In genomic region chr14:103623308-103623707, GRCh38 we compare ENCODE assay signal across 15 cellular contexts. TPM values are rescaled to one million over a fixed set of nuclear protein-coding genes. Genes with fewer than 3 reads are reported as not detected.
A peak's percentile ranks its signal among the peaks of the same experiment; 100 is the strongest.
DNase-seq lines count a peak whose midpoint lies in the region; ATAC-seq and TF ChIP-seq lines count a peak whose summit lies in the region.
"Had no signal": no experiment of that assay in that cellular context is flagged by ENCODE, and none has a peak within 500 bp of the region (broad histone marks: within the 10 kb centered on the region; RNA-seq: fewer than 3 reads in every experiment).

No MANE protein-coding gene starts in this region.

- no peak overlapping the region for H3K4me3 ChIP-seq in BLaER1
- H3K4me3 ChIP-seq in OCI-LY7 (ENCODE audit: low read depth, low read length, poor library complexity, severe bottlenecking) = no peak overlapping the region
- H3K4me3 ChIP-seq in left lung = no peak overlapping the region
- no peak overlapping the region for H3K4me3 ChIP-seq in upper lobe of right lung
- H3K4me3 ChIP-seq: GM23338 had no signal

- H3K27me3 ChIP-seq in BLaER1 (no peaks in the 10 kb centered on the region), left lung (no peaks in the 10 kb centered on the region), upper lobe of right lung (no peaks in the 10 kb centered on the region)

- no peaks in the 10 kb centered on the region for H3K9me3 Mint-ChIP-seq in activated T-cell treated with anti-CD3 and anti-CD28 coated beads, Interleukin-2, amount 50 U/mL, for 72 hours
- H3K9me3 Mint-ChIP-seq: CD14-positive monocyte; CD8-positive, alpha-beta T cell; GM23338 had no signal

- H3K9me2 ChIP-seq in OCI-LY7 (ENCODE audit: insufficient read depth, low read length) = no peaks in the 10 kb centered on the region

- H3K4me3 Mint-ChIP-seq in activated T-cell treated with anti-CD3 and anti-CD28 coated beads, Interleukin-2, amount 50 U/mL, for 72 hours = no peak overlapping the region
- H3K4me3 Mint-ChIP-seq: CD8-positive, alpha-beta T cell; GM23338 had no signal

- H2AFZ ChIP-seq in OCI-LY7 (ENCODE audit: low read length) = no peak overlapping the region

- POLR2A ChIA-PET in OCI-LY7 (lab: Charles Lee) = no interaction called here

- H3K9me3 ChIP-seq in BLaER1 (no peaks in the 10 kb centered on the region), OCI-LY7 (ENCODE audit: low read length) (no peaks in the 10 kb centered on the region), left lung (no peaks in the 10 kb centered on the region), upper lobe of right lung (no peaks in the 10 kb centered on the region)

- H3K36me3 ChIP-seq in BLaER1 = no peaks in the 10 kb centered on the region
- H3K36me3 ChIP-seq in OCI-LY7 (ENCODE audit: insufficient read depth, low read length) = no peaks in the 10 kb centered on the region
- H3K36me3 ChIP-seq in left lung = no peaks in the 10 kb centered on the region
- H3K36me3 ChIP-seq in upper lobe of right lung = no peaks in the 10 kb centered on the region

- peaks cover 12% of the 10 kb centered on the region; the same call in 1 of the 2 replicates for H4K20me1 ChIP-seq in BLaER1
- H4K20me1 ChIP-seq in OCI-LY7 (ENCODE audit: insufficient read depth, low read length) = no peaks in the 10 kb centered on the region

- no peaks in the 10 kb centered on the region for H3K36me3 Mint-ChIP-seq in activated T-cell treated with anti-CD3 and anti-CD28 coated beads, Interleukin-2, amount 50 U/mL, for 72 hours (ENCODE audit: insufficient read depth in 2 of 2)
- H3K36me3 Mint-ChIP-seq: CD8-positive, alpha-beta T cell had no signal

- DNase-seq in OCI-LY7 (ENCODE audit: low spot score) = no peak
- no peak for DNase-seq in left lung
- DNase-seq in upper lobe of right lung = no peak
- DNase-seq in activated T-cell treated with anti-CD3 and anti-CD28 coated beads, Interleukin-2, amount 50 U/mL, for 72 hours = no peak
- DNase-seq in retina = no peak
- DNase-seq: ACHN; CD8-positive, alpha-beta T cell; COR-L47; DMS153; GDM1; H7 had no signal

- H3K79me2 ChIP-seq in OCI-LY7 (ENCODE audit: insufficient read depth, low read depth, low read length) = no peaks in the 10 kb centered on the region

- no TSS peak for BruUV-seq in OCI-LY7 (replicated peaks; lab: Mats Ljungman, UMichigan)

- no peak overlapping the region for H3K27ac Mint-ChIP-seq in activated T-cell treated with anti-CD3 and anti-CD28 coated beads, Interleukin-2, amount 50 U/mL, for 72 hours
- H3K27ac Mint-ChIP-seq: CD14-positive monocyte; CD8-positive, alpha-beta T cell; GM23338 had no signal

- intact Hi-C loops in OCI-LY7 (cut with micrococcal nuclease; ENCODE audit: unreplicated experiment) = no loop called here
- intact Hi-C loops in left lung (cut with DNase I) = no loop called here
- intact Hi-C loops in upper lobe of right lung (cut with DNase I) = no loop called here

- H3K4me1 Mint-ChIP-seq in activated T-cell treated with anti-CD3 and anti-CD28 coated beads, Interleukin-2, amount 50 U/mL, for 72 hours (ENCODE audit: low read depth) = peaks cover 21% of the 10 kb centered on the region

- H3K4me1 ChIP-seq in BLaER1 = peaks cover 54% of the 10 kb centered on the region
- peaks cover 58% of the 10 kb centered on the region for H3K4me1 ChIP-seq in OCI-LY7 (ENCODE audit: insufficient read depth, low read length, poor library complexity, severe bottlenecking)
- peaks cover 25 to 44% of the 10 kb centered on the region in 2 donors for H3K4me1 ChIP-seq in left lung
- peaks cover 38% of the 10 kb centered on the region for H3K4me1 ChIP-seq in upper lobe of right lung

- peak overlapping the region; percentile 97 for H3K4me2 ChIP-seq in BLaER1
- H3K4me2 ChIP-seq in OCI-LY7 (ENCODE audit: low read length) = peak overlapping the region; percentile 83; the same call in 1 of the 2 replicates
- H3K4me2 ChIP-seq: GM23338 had no signal

- no peak overlapping the region for H3K9ac ChIP-seq in BLaER1

- H3K27me3 Mint-ChIP-seq in activated T-cell treated with anti-CD3 and anti-CD28 coated beads, Interleukin-2, amount 50 U/mL, for 72 hours (ENCODE audit: low read depth) = no peaks in the 10 kb centered on the region

- CTCF ChIA-PET in OCI-LY7 (lab: Charles Lee; ENCODE audit: unreplicated experiment) = no interaction called here

- TF ChIP-seq CTCF in OCI-LY7 (conservative IDR thresholded peaks at IDR 0.05; ENCODE audit: low read length) = no peak
- TF ChIP-seq CTCF in left lung (IDR thresholded peaks at IDR 0.05) = no peak
- no peak for TF ChIP-seq CTCF in upper lobe of right lung (IDR thresholded peaks at IDR 0.05)

- no peak overlapping the region for H3K27ac ChIP-seq in BLaER1
- H3K27ac ChIP-seq in OCI-LY7 (ENCODE audit: low read depth, low read length, poor library complexity, severe bottlenecking) = no peak overlapping the region
- H3K27ac ChIP-seq in left lung = peak overlapping the region; percentile 50 to 78
- H3K27ac ChIP-seq in upper lobe of right lung = peak overlapping the region; percentile 78

- no peak for ATAC-seq in left lung
- ATAC-seq in upper lobe of right lung = no peak
- no peak for ATAC-seq in activated T-cell treated with anti-CD3 and anti-CD28 coated beads, Interleukin-2, amount 50 U/mL, for 72 hours (replicated peaks in 1 of 2)
- no peak for ATAC-seq in HG03280 (IDR thresholded peaks at IDR 0.05; ENCODE audit: unreplicated experiment)
- ATAC-seq: CD8-positive, alpha-beta T cell; GM23338 had no signal

RNA-seq across cellular contexts. Expression of gene KLC1, which starts 5.7 kb away (rescaled TPM):
- 157 and 204 TPM in 2 replicates for total RNA-seq in OCI-LY7 (2014; rRNA removed; shearing (Covaris generic))
- total RNA-seq in OCI-LY7 (2022) (142 and 147 TPM in 2 replicates), left lung (100 to 1,000 TPM; 152 to 167 TPM), upper lobe of right lung (172 TPM)
- 100 to 1,000 TPM; 165 to 177 TPM for total RNA-seq in activated T-cell treated with anti-CD3 and anti-CD28 coated beads, Interleukin-2, amount 50 U/mL, for 72 hours

Comparison
In these comparisons a context has a peak if more than half of its experiments do, and no peak if none do; other contexts are left out.
1. H3K27ac ChIP-seq: peak in left lung (2 of 2) and upper lobe of right lung (single experiment); none in BLaER1 (single experiment) and OCI-LY7 (single experiment).